In the genomic region with DNA sequence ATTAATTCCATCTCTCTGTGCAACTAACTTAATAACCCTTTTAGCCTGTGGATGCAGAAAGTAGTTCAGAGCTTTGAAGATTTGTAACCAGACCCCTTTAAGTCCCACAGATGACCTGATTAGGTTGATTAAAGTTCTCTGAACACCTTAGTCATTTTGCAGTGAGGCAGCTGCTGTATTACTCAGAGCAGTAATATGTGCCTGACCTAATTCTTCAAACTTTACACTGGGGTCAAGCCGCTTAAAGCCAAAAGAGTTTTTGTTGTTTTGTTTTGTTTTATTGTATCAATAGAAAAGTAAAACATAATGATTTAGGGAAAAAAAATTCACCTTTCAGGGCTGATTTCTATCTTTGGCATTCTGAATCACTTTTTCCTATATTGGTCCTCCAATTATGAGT, we compare ENCODE assay signal across 17 cellular contexts.
DNase-seq lines count a peak whose midpoint lies in the region; ATAC-seq and TF ChIP-seq lines count a peak whose summit lies in the region.
"Had no signal": no experiment of that assay in that cellular context is flagged by ENCODE, and none has a peak within 500 bp of the region (broad histone marks: within the 10 kb centered on the region; RNA-seq: fewer than 3 reads in every experiment).

No MANE protein-coding gene starts in this region.

- H3K4ac ChIP-seq in trophoblast cell (ENCODE audit: low read depth, low read length): no peak overlapping the region

- no peak for ATAC-seq in HG02981 (IDR thresholded peaks at IDR 0.05; ENCODE audit: unreplicated experiment)
- ATAC-seq: activated naive CD4-positive, alpha-beta T cell treated with anti-CD3 and anti-CD28 coated beads, Interleukin-2, amount 50 U/mL, for 72 hours; Right ventricle myocardium inferior; stimulated activated naive B cell treated with anti-CD40 and anti-IgM and Interleukin-4, amounts not matched to agents 10 μg/mL and 1 μg/mL and 100 μg/mL, for 72 hours had no signal

- no peak overlapping the region for H2AK5ac ChIP-seq in trophoblast cell (ENCODE audit: low read length)

- no peak overlapping the region for H3K4me3 ChIP-seq in trophoblast cell (ENCODE audit: low read depth, low read length)

- no peak overlapping the region for H3K18ac ChIP-seq in trophoblast cell (ENCODE audit: low read length)

- H3K4me2 ChIP-seq in trophoblast cell (ENCODE audit: low read length): no peak overlapping the region

- H2BK12ac ChIP-seq in trophoblast cell (ENCODE audit: low read length): no peak overlapping the region

- no peak overlapping the region for H2BK5ac ChIP-seq in trophoblast cell (ENCODE audit: low read depth, low read length, poor library complexity)

- no peaks in the 10 kb centered on the region for H3K36me3 ChIP-seq in trophoblast cell (ENCODE audit: control insufficient read depth in 1 of 2, insufficient read depth in 2 of 2, low read length in 2 of 2)

- DNase-seq in ELR (ENCODE audit: low read depth): peak; percentile 81
- peak; percentile 61 for DNase-seq in RKO (ENCODE audit: low spot score)
- peak; percentile 40 for DNase-seq in dermis blood vessel endothelial cell
- DNase-seq in trophoblast cell: peak; percentile 14 to 70
- no peak for DNase-seq in stimulated activated CD4-positive, alpha-beta T cell treated with anti-CD3 and anti-CD28 coated beads, Interleukin-2, amount 100 ng/mL, for 24 hours
- DNase-seq in GM20000 (ENCODE audit: low spot score): no peak
- DNase-seq in NCI-H774 (lab: John Stamatoyannopoulos, UW): no peak
- DNase-seq: foreskin melanocyte; GF-D8; immature natural killer cell; NCI-H1105 treated with DMSO at 0.1 percent for 48 hours; NCI-H510A; stimulated activated CD4-positive, alpha-beta T cell treated with anti-CD3 and anti-CD28 coated beads, Interleukin-4, amount 100 ng/mL, for 24 hours; stimulated activated naive B cell treated with anti-CD40 and anti-IgM and Interleukin-4, amounts not matched to agents 10 μg/mL and 1 μg/mL and 100 μg/mL, for 72 hours had no signal

- TF ChIP-seq CTCF in GM20000 (IDR thresholded peaks at IDR 0.05; ENCODE audit: extremely low read depth, missing control alignments): no peak

- no peak overlapping the region for H4K91ac ChIP-seq in trophoblast cell (ENCODE audit: low read depth, low read length)

- no peak overlapping the region for H4K8ac ChIP-seq in trophoblast cell (ENCODE audit: low read depth, low read length)

- H3K23ac ChIP-seq in trophoblast cell (ENCODE audit: low read length): no peak overlapping the region

- no peak overlapping the region for H4K12ac ChIP-seq in trophoblast cell (ENCODE audit: low read depth, low read length)

- H3K9ac ChIP-seq in trophoblast cell (ENCODE audit: low read length): no peak overlapping the region

- H3K79me2 ChIP-seq in trophoblast cell (ENCODE audit: control insufficient read depth, insufficient read depth, low read length, poor library complexity): no peaks in the 10 kb centered on the region

- H3K4me1 ChIP-seq in trophoblast cell (ENCODE audit: control insufficient read depth in 1 of 2, insufficient read depth in 2 of 2, low read length in 2 of 2): peaks cover under 1 to 1% of the 10 kb centered on the region in 2 experiments

- H2AFZ ChIP-seq in trophoblast cell (ENCODE audit: insufficient read depth, low read length, poor library complexity): no peak overlapping the region

- WGBS in trophoblast cell (ENCODE audit: extremely low coverage, insufficient coverage, insufficient read length): no CpG with 5 or more reads among the region's 1 CpG

- H3K27ac ChIP-seq in trophoblast cell (ENCODE audit: low read depth, low read length): no peak overlapping the region

- no peak overlapping the region for H3K14ac ChIP-seq in trophoblast cell (ENCODE audit: low read length)

- no peak overlapping the region for H2BK120ac ChIP-seq in trophoblast cell (ENCODE audit: insufficient read depth, low read length, poor library complexity)

- no peaks in the 10 kb centered on the region for H3K27me3 ChIP-seq in trophoblast cell (ENCODE audit: insufficient read depth, low read length)

- peaks cover 7% of the 10 kb centered on the region for H3K79me1 ChIP-seq in trophoblast cell (ENCODE audit: low read length)

- peaks cover 2% of the 10 kb centered on the region for H3K9me3 ChIP-seq in trophoblast cell (ENCODE audit: insufficient read depth, low read depth, low read length)

Comparison
In these comparisons a context has a peak if more than half of its experiments do, and no peak if none do; other contexts are left out.
1. DNase-seq: peak in ELR (single experiment), RKO (single experiment), dermis blood vessel endothelial cell (single experiment) and trophoblast cell (2 of 2); none in stimulated activated CD4-positive, alpha-beta T cell treated with anti-CD3 and anti-CD28 coated beads, Interleukin-2, amount 100 ng/mL, for 24 hours (0 of 2), GM20000 (single experiment) and NCI-H774 (single experiment).